Comparison of ENCODE assay signal across 9 cellular contexts in the genomic region with DNA sequence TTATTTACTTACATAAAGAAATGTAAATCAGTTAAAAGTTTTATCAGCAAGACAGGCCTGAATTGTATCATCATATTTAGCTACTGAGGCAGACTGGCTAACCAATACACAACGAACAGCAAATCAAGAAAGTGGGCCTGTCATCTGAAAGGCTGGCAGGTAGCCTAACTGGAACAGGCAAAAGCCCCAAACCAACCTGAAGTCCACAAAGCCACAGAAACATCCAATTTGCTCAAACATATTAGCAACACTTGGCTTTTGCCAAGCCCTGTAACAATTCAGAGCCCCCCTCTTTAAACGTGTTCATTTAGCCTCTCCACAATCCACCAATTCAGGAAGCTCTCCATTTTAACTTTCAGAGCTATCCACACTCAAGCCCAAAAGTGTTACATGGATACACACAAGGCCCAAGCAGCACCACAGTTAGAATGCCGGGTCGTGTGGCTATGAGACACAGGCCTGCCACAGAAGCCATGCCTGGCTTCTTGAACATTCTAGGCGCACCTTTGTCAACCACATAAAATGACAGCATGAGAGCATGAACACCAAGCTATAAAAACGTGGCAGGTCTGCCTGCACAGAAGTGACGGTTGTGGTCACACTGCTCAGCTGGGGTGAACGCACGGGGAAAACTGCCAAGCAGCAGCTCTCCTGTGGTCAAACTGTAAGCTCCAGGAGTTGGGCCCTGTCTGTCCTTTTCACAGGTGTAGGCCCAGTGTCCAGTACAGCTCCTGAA. TPM values are rescaled to one million over a fixed set of nuclear protein-coding genes. Genes with fewer than 3 reads are reported as not detected.
DNase-seq lines count a peak whose midpoint lies in the region; TF ChIP-seq lines count a peak whose summit lies in the region.
"Had no signal": no experiment of that assay in that cellular context is flagged by ENCODE, and none has a peak within 500 bp of the region (broad histone marks: within the 10 kb centered on the region; RNA-seq: fewer than 3 reads in every experiment).

No MANE protein-coding gene starts in this region.

- H3K36me3 Mint-ChIP-seq in activated naive CD8-positive, alpha-beta T cell treated with anti-CD3 and anti-CD28 coated beads for 36 hours: peaks cover 36% of the 10 kb centered on the region

- TF ChIP-seq CTCF in GM20000 (IDR thresholded peaks at IDR 0.05; ENCODE audit: extremely low read depth, missing control alignments): no peak
- no peak for TF ChIP-seq CTCF in NB4 (IDR thresholded peaks at IDR 0.05; ENCODE audit: low read depth, low read length)

- no peaks in the 10 kb centered on the region for H3K27me3 ChIP-seq in skeletal muscle satellite cell (ENCODE audit: control insufficient read depth, insufficient read depth, low read length)

- H3K27ac Mint-ChIP-seq in activated naive CD8-positive, alpha-beta T cell treated with anti-CD3 and anti-CD28 coated beads for 36 hours: peak overlapping the region; percentile 88

- H3K4me3 ChIP-seq in NB4 (ENCODE audit: low read depth, low read length) (peak overlapping the region; percentile 16), skeletal muscle satellite cell (ENCODE audit: low read length) (peak overlapping the region; percentile 32)

- DNase-seq in GM20000 (ENCODE audit: low spot score): peak; percentile 31
- DNase-seq in NB4 (ENCODE audit: low read depth): peak; percentile 83
- DNase-seq in activated naive CD8-positive, alpha-beta T cell treated with anti-CD3 and anti-CD28 coated beads for 36 hours: peak; percentile 41
- no peak for DNase-seq in D341Med (ENCODE audit: low spot score)
- DNase-seq in AG08395 (ENCODE audit: low spot score): no peak
- no peak for DNase-seq in DMS79 (lab: John Stamatoyannopoulos, UW)
- DNase-seq in NCI-H345 (lab: John Stamatoyannopoulos, UW): no peak
- DNase-seq: NCI-H82 had no signal

- H3K4me2 ChIP-seq in skeletal muscle satellite cell (ENCODE audit: low read length): peak overlapping the region; percentile 47

- peaks cover 46% of the 10 kb centered on the region for H3K36me3 ChIP-seq in skeletal muscle satellite cell (ENCODE audit: insufficient read depth, low read length)

- no peaks in the 10 kb centered on the region for H3K9me3 Mint-ChIP-seq in activated naive CD8-positive, alpha-beta T cell treated with anti-CD3 and anti-CD28 coated beads for 36 hours

- H3K9ac ChIP-seq in skeletal muscle satellite cell (ENCODE audit: low read depth, low read length): peak overlapping the region; percentile 67

- H3K27me3 Mint-ChIP-seq in activated naive CD8-positive, alpha-beta T cell treated with anti-CD3 and anti-CD28 coated beads for 36 hours: no peaks in the 10 kb centered on the region

- H3K4me1 ChIP-seq in skeletal muscle satellite cell (ENCODE audit: control insufficient read depth, insufficient read depth, low read length): peaks cover 66% of the 10 kb centered on the region

- peaks cover 55% of the 10 kb centered on the region for H3K4me1 Mint-ChIP-seq in activated naive CD8-positive, alpha-beta T cell treated with anti-CD3 and anti-CD28 coated beads for 36 hours

- H3K9me3 ChIP-seq in skeletal muscle satellite cell (replicated peaks; ENCODE audit: low read length): no peaks in the 10 kb centered on the region

- H3K4me3 Mint-ChIP-seq in activated naive CD8-positive, alpha-beta T cell treated with anti-CD3 and anti-CD28 coated beads for 36 hours: peak overlapping the region; percentile 33

- no peak for TF ChIP-seq POLR2A in NB4 (IDR thresholded peaks at IDR 0.05; ENCODE audit: extremely low read depth, insufficient read length)

RNA-seq across cellular contexts. Expression of gene CD34, which starts 49.3 kb away (rescaled TPM):
- under 1 TPM in 1 of 2 experiments, not detected in 1; 0.02 TPM for total RNA-seq in activated naive CD8-positive, alpha-beta T cell treated with anti-CD3 and anti-CD28 coated beads for 36 hours
- under 0.01 and 0.22 TPM in 2 replicates for total RNA-seq in skeletal muscle satellite cell (2012; rRNA removed)

Comparison
In these comparisons a context has a peak if more than half of its experiments do, and no peak if none do; other contexts are left out.
1. DNase-seq: peak in GM20000 (single experiment), NB4 (single experiment) and activated naive CD8-positive, alpha-beta T cell treated with anti-CD3 and anti-CD28 coated beads for 36 hours (single experiment); none in D341Med (single experiment), AG08395 (single experiment), DMS79 (single experiment) and NCI-H345 (single experiment).